Comparison of ENCODE assay signal across 20 cellular contexts in the genomic region with DNA sequence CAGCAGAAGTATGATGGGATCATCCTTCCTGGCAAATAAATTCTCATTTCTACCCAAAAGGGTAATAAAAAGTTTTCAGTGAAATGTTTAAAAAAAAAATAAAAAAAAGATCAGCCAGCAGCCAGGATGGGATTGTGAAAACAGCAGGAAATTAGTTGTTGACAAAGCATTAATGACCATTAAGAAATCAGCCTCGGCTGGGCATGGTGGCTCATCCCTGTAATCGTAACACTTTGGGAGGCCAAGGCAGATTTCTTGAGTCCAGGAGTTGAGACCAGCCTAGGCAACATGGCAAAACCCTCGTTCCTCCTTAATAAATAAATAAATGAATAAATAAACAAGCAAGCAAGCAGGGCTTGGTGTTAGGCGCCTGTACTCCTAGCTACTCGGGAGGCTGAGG.
"Had no signal": no experiment of that assay in that cellular context is flagged by ENCODE, and none has a peak within 500 bp of the region (broad histone marks: within the 10 kb centered on the region; RNA-seq: fewer than 3 reads in every experiment).

No MANE protein-coding gene starts in this region.

- ATAC-seq: heart left ventricle had no signal

- DNase-seq: cortex of kidney; dorsolateral prefrontal cortex; effector CD8-positive, alpha-beta T cell; heart left ventricle; hippocampal formation; kidney glomerular epithelial cell; lower lobe of right lung; midbrain; posterior cingulate gyrus; small intestine; stimulated activated CD4-positive, alpha-beta T cell treated with anti-CD3 and anti-CD28 coated beads, Interleukin-12 subunit alpha, Interleukin-12 subunit beta, amount 100 ng/mL, for 4 hours; stimulated activated naive CD4-positive, alpha-beta T cell treated with Interleukin-2 at 50 U/mL for 16 hours; thyroid gland had no signal

- H3K36me3 ChIP-seq: thyroid gland had no signal

- H3K27me3 ChIP-seq: dorsolateral prefrontal cortex, heart left ventricle, right atrium auricular region, suprapubic skin, thyroid gland had no signal

- H3K27me3 Mint-ChIP-seq: memory B cell, type B pancreatic cell had no signal

- H3K4me1 Mint-ChIP-seq: nephron had no signal

- H3K4me3 Mint-ChIP-seq: memory B cell, nephron, type B pancreatic cell had no signal

- H3K4me1 ChIP-seq: suprapubic skin had no signal

- H3K27ac ChIP-seq: dorsolateral prefrontal cortex, heart left ventricle, lower lobe of right lung, right atrium auricular region, suprapubic skin, thyroid gland had no signal

- FAIRE-seq: frontal cortex, small intestine, urothelium cell line had no signal

- H3K9me3 ChIP-seq: heart left ventricle, lower lobe of right lung, right atrium auricular region, suprapubic skin, thyroid gland had no signal

- H3K4me3 ChIP-seq: dorsolateral prefrontal cortex, heart left ventricle, lower lobe of right lung, right atrium auricular region, suprapubic skin, thyroid gland had no signal

- H3K9me3 Mint-ChIP-seq: memory B cell, nephron, type B pancreatic cell had no signal

- H3K27ac Mint-ChIP-seq: type B pancreatic cell had no signal
